21 cellular contexts compared by ENCODE assay signal in the genomic region with DNA sequence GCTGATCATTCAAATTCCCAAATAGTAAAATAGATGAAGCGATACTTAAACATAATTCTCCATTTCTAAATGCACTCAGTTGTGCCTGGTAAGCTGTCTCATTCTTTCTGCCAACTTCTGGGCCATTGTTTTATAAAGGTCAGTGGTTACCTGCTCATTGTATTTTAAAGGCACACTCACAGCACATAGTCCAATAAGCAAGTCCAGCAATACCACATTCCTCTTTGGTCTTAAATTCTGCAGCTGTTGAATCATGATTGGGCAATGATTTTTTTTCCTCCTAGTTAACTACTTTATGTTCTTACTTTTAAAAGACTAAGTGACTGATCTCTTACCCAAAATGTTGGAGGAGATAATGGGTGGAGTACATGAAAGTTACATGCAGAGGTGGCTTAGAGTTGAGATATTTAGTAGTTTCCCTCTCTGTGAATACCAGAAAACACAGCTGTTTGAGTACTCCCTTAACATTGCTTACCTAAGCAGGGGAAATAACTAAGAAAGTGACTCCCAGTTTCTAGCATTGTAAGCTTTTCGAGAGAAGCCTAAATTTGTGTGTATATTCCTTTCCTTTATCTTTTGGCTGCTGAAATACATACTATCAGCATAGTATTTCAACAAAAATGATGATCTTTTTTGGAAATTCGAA.
DNase-seq lines count a peak whose midpoint lies in the region; ATAC-seq, FAIRE-seq and TF ChIP-seq lines count a peak whose summit lies in the region.
"Had no signal": no experiment of that assay in that cellular context is flagged by ENCODE, and none has a peak within 500 bp of the region (broad histone marks: within the 10 kb centered on the region; RNA-seq: fewer than 3 reads in every experiment).

No MANE protein-coding gene starts in this region.

- H3K36me3 ChIP-seq in BJ (ENCODE audit: control insufficient read depth, insufficient read depth, low read length) (no peaks in the 10 kb centered on the region), bronchial epithelial cell (ENCODE audit: control insufficient read depth, insufficient read depth, low read length) (no peaks in the 10 kb centered on the region)
- H3K36me3 ChIP-seq: right atrium auricular region, suprapubic skin had no signal

- FAIRE-seq in bronchial epithelial cell (lab: Jason Lieb, UNC) = no peak
- FAIRE-seq: GM12891, islet of Langerhans had no signal

- TF ChIP-seq CTCF in BJ (IDR thresholded peaks at IDR 0.05; ENCODE audit: insufficient read depth, low read depth, low read length) (no peak), bronchial epithelial cell (IDR thresholded peaks at IDR 0.05; ENCODE audit: insufficient read depth, low read length, severe bottlenecking) (no peak), natural killer cell (IDR thresholded peaks at IDR 0.05) (no peak)

- no peak overlapping the region for H3K4me3 Mint-ChIP-seq in natural killer cell
- H3K4me3 Mint-ChIP-seq in activated naive CD4-positive, alpha-beta T cell treated with anti-CD3 and anti-CD28 coated beads, Interleukin-2, amount 10 ng/mL, durations not matched to agents 7 days and 5 days = no peak overlapping the region
- H3K4me3 Mint-ChIP-seq: activated CD4-positive, alpha-beta memory T cell treated with anti-CD3 and anti-CD28 coated beads for 36 hours; activated naive CD8-positive, alpha-beta T cell treated with anti-CD3 and anti-CD28 coated beads, Interleukin-2, amount 50 U/mL, for 24 hours had no signal

- H3K4me3 ChIP-seq in BJ (ENCODE audit: low read depth, low read length) = no peak overlapping the region
- no peak overlapping the region for H3K4me3 ChIP-seq in bronchial epithelial cell (ENCODE audit: low read depth, low read length)
- H3K4me3 ChIP-seq: right atrium auricular region, suprapubic skin had no signal

- H3K36me3 Mint-ChIP-seq in natural killer cell = no peaks in the 10 kb centered on the region
- no peaks in the 10 kb centered on the region for H3K36me3 Mint-ChIP-seq in activated naive CD4-positive, alpha-beta T cell treated with anti-CD3 and anti-CD28 coated beads, Interleukin-2, amount 10 ng/mL, durations not matched to agents 7 days and 5 days
- H3K36me3 Mint-ChIP-seq: activated CD4-positive, alpha-beta memory T cell treated with anti-CD3 and anti-CD28 coated beads for 36 hours had no signal

- H3K4me1 Mint-ChIP-seq in natural killer cell = peaks cover 10 to 21% of the 10 kb centered on the region in 2 donors
- peaks cover 19% of the 10 kb centered on the region for H3K4me1 Mint-ChIP-seq in activated naive CD4-positive, alpha-beta T cell treated with anti-CD3 and anti-CD28 coated beads, Interleukin-2, amount 10 ng/mL, durations not matched to agents 7 days and 5 days

- H3K27me3 ChIP-seq in BJ (ENCODE audit: control insufficient read depth, insufficient read depth, low read length) (no peaks in the 10 kb centered on the region), bronchial epithelial cell (ENCODE audit: control insufficient read depth, insufficient read depth, low read length) (no peaks in the 10 kb centered on the region)
- H3K27me3 ChIP-seq: right atrium auricular region, suprapubic skin had no signal

- no peaks in the 10 kb centered on the region for H3K9me3 Mint-ChIP-seq in natural killer cell
- no peaks in the 10 kb centered on the region for H3K9me3 Mint-ChIP-seq in activated naive CD4-positive, alpha-beta T cell treated with anti-CD3 and anti-CD28 coated beads, Interleukin-2, amount 10 ng/mL, durations not matched to agents 7 days and 5 days
- H3K9me3 Mint-ChIP-seq: activated CD4-positive, alpha-beta memory T cell treated with anti-CD3 and anti-CD28 coated beads for 36 hours had no signal

- H3K27ac Mint-ChIP-seq in natural killer cell = no peak overlapping the region
- H3K27ac Mint-ChIP-seq in activated naive CD4-positive, alpha-beta T cell treated with anti-CD3 and anti-CD28 coated beads, Interleukin-2, amount 10 ng/mL, durations not matched to agents 7 days and 5 days = no peak overlapping the region
- H3K27ac Mint-ChIP-seq: activated CD4-positive, alpha-beta memory T cell treated with anti-CD3 and anti-CD28 coated beads for 36 hours; activated naive CD8-positive, alpha-beta T cell treated with anti-CD3 and anti-CD28 coated beads, Interleukin-2, amount 50 U/mL, for 24 hours had no signal

- intact Hi-C loops in natural killer cell (cut with micrococcal nuclease) = no loop called here

- DNase-seq in BJ (ENCODE audit: low read depth) (peak; percentile 27), M059J (ENCODE audit: low read depth) (peak; percentile 6), bronchial epithelial cell (ENCODE audit: low read depth) (peak; percentile 80), kidney tubule cell (ENCODE audit: low spot score) (peak; percentile 61), natural killer cell (no peak), activated gamma-delta T cell (lab: John Stamatoyannopoulos, UW) (no peak), NOMO-1 treated with dmso at 0.1 percent for 144 hours (lab: John Stamatoyannopoulos, UW; ENCODE audit: unreplicated experiment) (no peak)
- no peak for DNase-seq in activated naive CD4-positive, alpha-beta T cell treated with anti-CD3 and anti-CD28 coated beads, Interleukin-2, amount 10 ng/mL, durations not matched to agents 7 days and 5 days
- DNase-seq: activated CD4-positive, alpha-beta memory T cell treated with anti-CD3 and anti-CD28 coated beads for 36 hours; activated naive CD8-positive, alpha-beta T cell treated with anti-CD3 and anti-CD28 coated beads, Interleukin-2, amount 50 U/mL, for 24 hours; activated T-cell treated with anti-CD3 and anti-CD28 coated beads, Interleukin-2, amount 50 U/mL, for 48 hours; cerebellar nuclear complex; GOT3; head of caudate nucleus; NCI-H2081; NCI-H748 treated with DMSO at 0.1 percent for 48 hours; SW 1271 had no signal

- POLR2A ChIA-PET in BJ (lab: Charles Lee) = interaction anchor here (0.6 kb wide), 1 partner anchor 1874 kb away, joined by 3 read pairs; no protein-coding TSS in a partner anchor

- CTCF ChIA-PET in BJ (lab: Yijun Ruan, JAX) = interaction anchor here (1.4 kb wide), 1 partner anchor 20 kb away, joined by 5 read pairs; no protein-coding TSS in a partner anchor
- CTCF ChIA-PET in activated naive CD4-positive, alpha-beta T cell treated with anti-CD3 and anti-CD28 coated beads, Interleukin-2, amount 10 ng/mL, durations not matched to agents 7 days and 5 days (lab: Charles Lee) = interaction anchor here (1.2 kb wide), 1 partner anchor 13 kb away, joined by 3 read pairs; no protein-coding TSS in a partner anchor

- no peak for ATAC-seq in natural killer cell
- ATAC-seq: activated naive CD8-positive, alpha-beta T cell treated with anti-CD3 and anti-CD28 coated beads, Interleukin-2, amount 50 U/mL, for 24 hours had no signal

- H3K27me3 Mint-ChIP-seq in natural killer cell (ENCODE audit: low read depth in 2 of 2) = no peaks in the 10 kb centered on the region
- H3K27me3 Mint-ChIP-seq in activated naive CD4-positive, alpha-beta T cell treated with anti-CD3 and anti-CD28 coated beads, Interleukin-2, amount 10 ng/mL, durations not matched to agents 7 days and 5 days = no peaks in the 10 kb centered on the region
- H3K27me3 Mint-ChIP-seq: activated CD4-positive, alpha-beta memory T cell treated with anti-CD3 and anti-CD28 coated beads for 36 hours; activated naive CD8-positive, alpha-beta T cell treated with anti-CD3 and anti-CD28 coated beads, Interleukin-2, amount 50 U/mL, for 24 hours had no signal

Comparison
In these comparisons a context has a peak if more than half of its experiments do, and no peak if none do; other contexts are left out.
1. DNase-seq: peak in BJ (single experiment), M059J (single experiment), bronchial epithelial cell (single experiment) and kidney tubule cell (single experiment); none in natural killer cell (single experiment), activated gamma-delta T cell (single experiment), activated naive CD4-positive, alpha-beta T cell treated with anti-CD3 and anti-CD28 coated beads, Interleukin-2, amount 10 ng/mL, durations not matched to agents 7 days and 5 days (single experiment) and NOMO-1 treated with dmso at 0.1 percent for 144 hours (single experiment).